1 cellular context compared by ENCODE assay signal in genomic region chr17:44186307-44187130, GRCh38.
TF ChIP-seq lines count a peak whose summit lies in the region.

Gene TMUB2 (plus strand): TSS chr17:44186972. CDS start chr17:44187709, 737 bp downstream.

TF ChIP-seq in HepG2, 621 proteins besides CTCF, POLR2A, EP300 and RAD21 (continued from another document and continues in another):
- TF ChIP-seq HNF1A (IDR thresholded peaks at IDR 0.05; ENCODE audit: low read depth) (no peak), HNF1A (CRISPR knock-in tag; IDR thresholded peaks at IDR 0.05; ENCODE audit: borderline replicate concordance) (peak; percentile 59; the same call in 1 of the 2 replicates), ZNF83 (CRISPR knock-in tag; IDR thresholded peaks at IDR 0.05; ENCODE audit: borderline replicate concordance) (no peak), HDAC6 (IDR thresholded peaks at IDR 0.05; ENCODE audit: low read depth, low read length) (no peak), ZNF598 (CRISPR knock-in tag; IDR thresholded peaks at IDR 0.05; ENCODE audit: borderline replicate concordance) (peak; percentile 78; the same call in 1 of the 2 replicates), HNRNPK (IDR thresholded peaks at IDR 0.05; ENCODE audit: low read depth, low read length, poor library complexity, severe bottlenecking) (peak; percentile 25), THAP8 (CRISPR knock-in tag; IDR thresholded peaks at IDR 0.05; ENCODE audit: borderline replicate concordance) (no peak; the same call in 1 of the 2 replicates), HBP1 (CRISPR knock-in tag; IDR thresholded peaks at IDR 0.05; ENCODE audit: low read depth) (no peak), EZH2 (conservative IDR thresholded peaks at IDR 0.05; ENCODE audit: low read depth, low read length) (no peak), ZBTB4 (CRISPR knock-in tag; IDR thresholded peaks at IDR 0.05; ENCODE audit: borderline replicate concordance) (peak; percentile 49; the same call in 1 of the 2 replicates), ZNF225 (CRISPR knock-in tag; IDR thresholded peaks at IDR 0.05) (0 out of 2 replicates have a peak, but pooled peaks have one; percentile 18), ZNF775 (CRISPR knock-in tag; IDR thresholded peaks at IDR 0.05; ENCODE audit: borderline replicate concordance) (no peak), RFX1 (IDR thresholded peaks at IDR 0.05) (no peak), ZNF280B (CRISPR knock-in tag; IDR thresholded peaks at IDR 0.05; ENCODE audit: borderline replicate concordance) (peak; percentile 23; the same call in 1 of the 2 replicates), AKNA (CRISPR knock-in tag; IDR thresholded peaks at IDR 0.05; ENCODE audit: borderline replicate concordance) (0 out of 2 replicates have a peak, but pooled peaks have one; percentile 74), PAF1 (CRISPR knock-in tag; IDR thresholded peaks at IDR 0.05) (no peak), ZNF414 (CRISPR knock-in tag; IDR thresholded peaks at IDR 0.05) (0 out of 2 replicates have a peak, but pooled peaks have one; percentile 35), ATF6 (CRISPR knock-in tag; conservative IDR thresholded peaks at IDR 0.05) (0 out of 2 replicates have a peak, but pooled peaks have one; percentile 35), CBX2 (IDR thresholded peaks at IDR 0.05; ENCODE audit: low read depth, low read length) (no peak), CBX2 (CRISPR knock-in tag; IDR thresholded peaks at IDR 0.05; ENCODE audit: low read depth) (no peak), TARDBP (CRISPR knock-in tag; IDR thresholded peaks at IDR 0.05) (peak; percentile 80), TP53 (CRISPR knock-in tag; conservative IDR thresholded peaks at IDR 0.05) (peak; percentile 40; the same call in 1 of the 2 replicates), TAF15 (IDR thresholded peaks at IDR 0.05; ENCODE audit: low read depth, low read length, poor library complexity, severe bottlenecking) (peak; percentile 19), ZNF549 (CRISPR knock-in tag; IDR thresholded peaks at IDR 0.05) (no peak), ZNF512B (CRISPR knock-in tag; IDR thresholded peaks at IDR 0.05; ENCODE audit: borderline replicate concordance) (no peak), KLF9 (CRISPR knock-in tag; IDR thresholded peaks at IDR 0.05; ENCODE audit: low read depth) (peak; percentile 66; the same call in 1 of the 2 replicates), ETV5 (CRISPR knock-in tag; IDR thresholded peaks at IDR 0.05; ENCODE audit: borderline replicate concordance) (peak; percentile 77), HNF4G (IDR thresholded peaks at IDR 0.05; ENCODE audit: borderline replicate concordance, low read depth, low read length) (peak; percentile 16; the same call in 1 of the 2 replicates), HNF4G (CRISPR knock-in tag; IDR thresholded peaks at IDR 0.05; ENCODE audit: borderline replicate concordance, low read depth) (no peak; the same call in 1 of the 2 replicates)
